In genomic region chr10:79158004-79158340, GRCh38 we compare ENCODE assay signal across 13 cellular contexts.
DNase-seq lines count a peak whose midpoint lies in the region; ATAC-seq and TF ChIP-seq lines count a peak whose summit lies in the region.
"Had no signal": no experiment of that assay in that cellular context is flagged by ENCODE, and none has a peak within 500 bp of the region (broad histone marks: within the 10 kb centered on the region; RNA-seq: fewer than 3 reads in every experiment).

No MANE protein-coding gene starts in this region.

- no peak overlapping the region for H2AFZ ChIP-seq in hepatocyte

- H3K27me3 ChIP-seq in AG04450 (ENCODE audit: control insufficient read depth, insufficient read depth, low read length) (no peaks in the 10 kb centered on the region), adipocyte (replicated peaks; ENCODE audit: control insufficient read depth, insufficient read depth, low read length) (no peaks in the 10 kb centered on the region), hepatocyte (no peaks in the 10 kb centered on the region), psoas muscle (ENCODE audit: insufficient read depth in 3 of 3, low read length in 2 of 3) (no peaks in the 10 kb centered on the region)
- H3K27me3 ChIP-seq: foreskin keratinocyte had no signal

- H3K4me2 ChIP-seq in hepatocyte, result peak overlapping the region; percentile 42

- no peaks in the 10 kb centered on the region for H3K9me2 ChIP-seq in hepatocyte (replicated peaks; ENCODE audit: insufficient read depth)

- DNase-seq in AG04450 (ENCODE audit: low read depth, low spot score) (no peak), adipocyte (ENCODE audit: low read depth) (no peak), hepatocyte (ENCODE audit: low spot score) (no peak), psoas muscle (no peak), NCI-H1436 (lab: John Stamatoyannopoulos, UW) (no peak), retina (no peak)
- no peak for DNase-seq in activated naive CD8-positive, alpha-beta T cell treated with anti-CD3 and anti-CD28 coated beads for 36 hours
- DNase-seq: AML-193; NCI-H1105 treated with DMSO at 0.1 percent for 48 hours; stimulated activated CD4-positive, alpha-beta T cell treated with anti-CD3 and anti-CD28 coated beads, Interleukin-15, amount 100 ng/mL, for 24 hours had no signal

- peaks cover 94% of the 10 kb centered on the region for H3K4me1 ChIP-seq in adipocyte (ENCODE audit: control insufficient read depth, insufficient read depth, low read length)
- peaks cover 60% of the 10 kb centered on the region for H3K4me1 ChIP-seq in hepatocyte (ENCODE audit: insufficient read depth)
- H3K4me1 ChIP-seq in psoas muscle, result peaks cover 89% of the 10 kb centered on the region

- no peak for TF ChIP-seq CTCF in AG04450 (IDR thresholded peaks at IDR 0.05; ENCODE audit: low read depth, low read length)
- TF ChIP-seq CTCF in hepatocyte (IDR thresholded peaks at IDR 0.05; ENCODE audit: poor library complexity), result no peak
- no peak for TF ChIP-seq CTCF in psoas muscle (IDR thresholded peaks at IDR 0.05)

- H3K4me3 ChIP-seq in AG04450 (ENCODE audit: low read depth, low read length) (no peak overlapping the region), adipocyte (ENCODE audit: low read length) (no peak overlapping the region), hepatocyte (no peak overlapping the region), psoas muscle (no peak overlapping the region)

- H3K9me3 Mint-ChIP-seq in activated naive CD8-positive, alpha-beta T cell treated with anti-CD3 and anti-CD28 coated beads for 36 hours, result no peaks in the 10 kb centered on the region
- H3K9me3 Mint-ChIP-seq: stimulated activated effector memory CD8-positive, alpha-beta T cell treated with anti-CD3 and anti-CD28 coated beads, Interleukin-12 subunit alpha, Interleukin-12 subunit beta, amount 100 ng/mL, for 72 hours had no signal

- no peaks in the 10 kb centered on the region; the same call in 1 of the 2 replicates for H3K9me3 ChIP-seq in AG04450 (ENCODE audit: control insufficient read depth, insufficient read depth, low read length)
- H3K9me3 ChIP-seq in adipocyte (ENCODE audit: control insufficient read depth, low read length), result no peaks in the 10 kb centered on the region
- no peaks in the 10 kb centered on the region for H3K9me3 ChIP-seq in hepatocyte (ENCODE audit: low read depth)
- H3K9me3 ChIP-seq in psoas muscle, result no peaks in the 10 kb centered on the region

- no peaks in the 10 kb centered on the region for H3K27me3 Mint-ChIP-seq in activated naive CD8-positive, alpha-beta T cell treated with anti-CD3 and anti-CD28 coated beads for 36 hours

- intact Hi-C loops in psoas muscle (cut with DNase I), result no loop called here

- POLR2A ChIA-PET in AG04450 (lab: Yijun Ruan, JAX), result interaction anchor here (1.2 to 1.9 kb wide), 3 partner anchors 9 to 37 kb away, joined by 3 to 6 read pairs (median 4); no protein-coding TSS in a partner anchor

- H3K79me2 ChIP-seq in hepatocyte, result peaks cover 87% of the 10 kb centered on the region

- ATAC-seq in psoas muscle (peak in 2 of 4 donors; percentile 2 to 24), GM18517 (IDR thresholded peaks at IDR 0.05; ENCODE audit: unreplicated experiment) (no peak)
- ATAC-seq: stimulated activated effector memory CD8-positive, alpha-beta T cell treated with anti-CD3 and anti-CD28 coated beads, Interleukin-12 subunit alpha, Interleukin-12 subunit beta, amount 100 ng/mL, for 72 hours had no signal

- peaks cover 27% of the 10 kb centered on the region for H3K36me3 ChIP-seq in adipocyte (ENCODE audit: control insufficient read depth, insufficient read depth, low read length, severe bottlenecking)
- no peaks in the 10 kb centered on the region for H3K36me3 ChIP-seq in hepatocyte (replicated peaks; ENCODE audit: insufficient read depth, low read depth)
- peaks cover 0 to 8% of the 10 kb centered on the region in 2 donors for H3K36me3 ChIP-seq in psoas muscle (ENCODE audit: insufficient read depth in 1 of 2, low read depth in 1 of 2)

- H3K4me3 Mint-ChIP-seq in activated naive CD8-positive, alpha-beta T cell treated with anti-CD3 and anti-CD28 coated beads for 36 hours, result no peak overlapping the region
- H3K4me3 Mint-ChIP-seq: stimulated activated effector memory CD8-positive, alpha-beta T cell treated with anti-CD3 and anti-CD28 coated beads, Interleukin-12 subunit alpha, Interleukin-12 subunit beta, amount 100 ng/mL, for 72 hours had no signal

- WGBS in hepatocyte (ENCODE audit: low lambda C conversion rate, missing lambda C conversion rate), result 47% methylated on average over 5 of the region's 5 CpGs
- 44 to 52% (median 52%) methylated on average over 5 of the region's 5 CpGs for WGBS in psoas muscle, 3 donors

- no peak overlapping the region for H3K27ac Mint-ChIP-seq in activated naive CD8-positive, alpha-beta T cell treated with anti-CD3 and anti-CD28 coated beads for 36 hours
- H3K27ac Mint-ChIP-seq: stimulated activated effector memory CD8-positive, alpha-beta T cell treated with anti-CD3 and anti-CD28 coated beads, Interleukin-12 subunit alpha, Interleukin-12 subunit beta, amount 100 ng/mL, for 72 hours had no signal

- peaks cover 80% of the 10 kb centered on the region for H4K20me1 ChIP-seq in hepatocyte (ENCODE audit: insufficient read depth, poor library complexity, severe bottlenecking)

- H3K36me3 Mint-ChIP-seq in activated naive CD8-positive, alpha-beta T cell treated with anti-CD3 and anti-CD28 coated beads for 36 hours, result no peaks in the 10 kb centered on the region
- H3K36me3 Mint-ChIP-seq: stimulated activated effector memory CD8-positive, alpha-beta T cell treated with anti-CD3 and anti-CD28 coated beads, Interleukin-12 subunit alpha, Interleukin-12 subunit beta, amount 100 ng/mL, for 72 hours had no signal

- peak overlapping the region; percentile 80 for H3K9ac ChIP-seq in adipocyte (ENCODE audit: low read length)

- H3K27ac ChIP-seq in AG04450 (ENCODE audit: low read depth, low read length) (peak overlapping the region; percentile 92), hepatocyte (peak overlapping the region; percentile 72), psoas muscle (peak overlapping the region; percentile 59)
- H3K27ac ChIP-seq: foreskin keratinocyte had no signal

- no peaks in the 10 kb centered on the region for H3K4me1 Mint-ChIP-seq in activated naive CD8-positive, alpha-beta T cell treated with anti-CD3 and anti-CD28 coated beads for 36 hours

- CTCF ChIA-PET in AG04450 (lab: Charles Lee), result interaction anchor here (1.8 to 2.0 kb wide), 2 partner anchors 37 to 38 kb away, joined by 5 to 6 read pairs; no protein-coding TSS in a partner anchor
